In genomic region chr16:8644513-8645140, GRCh38 we compare ENCODE assay signal across 14 cellular contexts. TPM values are rescaled to one million over a fixed set of nuclear protein-coding genes. Genes with fewer than 3 reads are reported as not detected.
DNase-seq lines count a peak whose midpoint lies in the region; ATAC-seq and TF ChIP-seq lines count a peak whose summit lies in the region.
"Had no signal": no experiment of that assay in that cellular context is flagged by ENCODE, and none has a peak within 500 bp of the region (broad histone marks: within the 10 kb centered on the region; RNA-seq: fewer than 3 reads in every experiment).

No MANE protein-coding gene starts in this region.

- no peaks in the 10 kb centered on the region for H3K4me1 Mint-ChIP-seq in GM23338

- H3K79me2 ChIP-seq in GM23338 (replicated peaks; ENCODE audit: insufficient read depth) = no peaks in the 10 kb centered on the region; the same call in 1 of the 2 replicates

- no peak overlapping the region for H3K27ac Mint-ChIP-seq in GM23338

- H3K4me3 ChIP-seq in GM23338 (no peak overlapping the region), skin epidermis (no peak overlapping the region)
- H3K4me3 ChIP-seq in effector memory CD4-positive, alpha-beta T cell (ENCODE audit: insufficient read depth, low read depth, low read length, poor library complexity, severe bottlenecking) = no peak overlapping the region

- peaks cover 40% of the 10 kb centered on the region for H3K36me3 ChIP-seq in GM23338 (ENCODE audit: insufficient read depth)
- H3K36me3 ChIP-seq in effector memory CD4-positive, alpha-beta T cell (ENCODE audit: control insufficient read depth, insufficient read depth, low read length) = peaks cover 43% of the 10 kb centered on the region

- no peak overlapping the region for H3K4me3 Mint-ChIP-seq in GM23338

- H3K27ac ChIP-seq in GM23338 (ENCODE audit: low read depth) (no peak overlapping the region), epithelial cell of prostate (peak overlapping the region; percentile 51), skin epidermis (peak overlapping the region in 13 of 21 experiments; percentile 19 to 73 (median 55))
- H3K27ac ChIP-seq in effector memory CD4-positive, alpha-beta T cell (ENCODE audit: insufficient read depth, low read length, poor library complexity, severe bottlenecking) = no peak overlapping the region

- peaks cover 88% of the 10 kb centered on the region for H3K36me3 Mint-ChIP-seq in GM23338 (ENCODE audit: low read depth)

- no peaks in the 10 kb centered on the region for H3K4me1 ChIP-seq in GM23338 (ENCODE audit: insufficient read depth)
- peaks cover 4% of the 10 kb centered on the region for H3K4me1 ChIP-seq in effector memory CD4-positive, alpha-beta T cell (ENCODE audit: control insufficient read depth, insufficient read depth, low read length, poor library complexity, severe bottlenecking)

- H3K27me3 Mint-ChIP-seq in GM23338 (ENCODE audit: insufficient read depth, low read depth, poor library complexity) = peaks cover 5% of the 10 kb centered on the region

- H4K20me1 ChIP-seq in GM23338 (replicated peaks; ENCODE audit: insufficient read depth) = peaks cover 4% of the 10 kb centered on the region; the same call in 1 of the 2 replicates

- H3K9me2 ChIP-seq in GM23338 (ENCODE audit: insufficient read depth) = no peaks in the 10 kb centered on the region

- H3K9me3 ChIP-seq in effector memory CD4-positive, alpha-beta T cell (ENCODE audit: control insufficient read depth, low read length) = no peaks in the 10 kb centered on the region

- no peak overlapping the region for H2AFZ ChIP-seq in GM23338

- peak; percentile 56 for ATAC-seq in GM23338
- no peak for ATAC-seq in HG03442 (IDR thresholded peaks at IDR 0.05; ENCODE audit: unreplicated experiment)
- ATAC-seq: HCT116 had no signal

- H3F3A ChIP-seq in GM23338 (replicated peaks; ENCODE audit: low read depth) = no peaks in the 10 kb centered on the region

- no peaks in the 10 kb centered on the region for H3K27me3 ChIP-seq in GM23338 (ENCODE audit: insufficient read depth)
- H3K27me3 ChIP-seq in effector memory CD4-positive, alpha-beta T cell (replicated peaks; ENCODE audit: control insufficient read depth, insufficient read depth, low read length, poor library complexity, severe bottlenecking) = no peaks in the 10 kb centered on the region

- H3K9me3 Mint-ChIP-seq in GM23338 = no peaks in the 10 kb centered on the region

- no peak for TF ChIP-seq CTCF in GM23338 (conservative IDR thresholded peaks at IDR 0.05; ENCODE audit: low read depth in 2 of 2)

- H3K4me2 ChIP-seq in GM23338 = no peak overlapping the region

- DNase-seq in GM23338 (ENCODE audit: low spot score) (no peak), SKM-1 treated with dmso at 0.1 percent for 144 hours (lab: John Stamatoyannopoulos, UW; ENCODE audit: unreplicated experiment) (peak; percentile 85), epithelial cell of prostate (ENCODE audit: low read depth, low spot score) (no peak), HuH-7.5 (ENCODE audit: low spot score) (no peak), cerebellar cortex (ENCODE audit: low spot score) (no peak)
- no peak for DNase-seq in effector memory CD4-positive, alpha-beta T cell
- DNase-seq: cortex of kidney, EL, NCI-H1694, occipital lobe, SHP77 had no signal

TF ChIP-seq in GM23338, 12 proteins besides CTCF, POLR2A, EP300 and RAD21:
- no peak for TF ChIP-seq EZH2 (IDR thresholded peaks at IDR 0.05; ENCODE audit: low read depth, unreplicated experiment)
- no peak for TF ChIP-seq ETS1 (IDR thresholded peaks at IDR 0.05)
TF ChIP-seq in GM23338: peak in this region for 0.

RNA-seq across cellular contexts. Expression of gene METTL22, which starts 23.1 kb away (rescaled TPM):
- total RNA-seq in GM23338 (2014; rRNA removed; shearing (Covaris generic)) = 44.6 and 51.8 TPM in 2 replicates
- polyA plus RNA-seq in GM23338 (2016; fragmentation: Nextera tagmentation; extraction: Ambion mirVana) = 44.8 and 51.4 TPM in 2 replicates

RNA-seq across cellular contexts. Expression of gene ABAT, which starts 29.8 kb away (rescaled TPM):
- 3.8 and 8.8 TPM in 2 replicates for total RNA-seq in GM23338 (2014; rRNA removed; shearing (Covaris generic))
- polyA plus RNA-seq in GM23338 (2016; fragmentation: Nextera tagmentation; extraction: Ambion mirVana) = 4.4 TPM in 2 replicates

RNA-seq across cellular contexts. Expression of gene TMEM114, which starts 54.3 kb away (rescaled TPM):
- 0.52 TPM in 1 of 2 replicates, not detected in the other for total RNA-seq in GM23338 (2014; rRNA removed; shearing (Covaris generic))
- 0.47 and 0.77 TPM in 2 replicates for polyA plus RNA-seq in GM23338 (2016; fragmentation: Nextera tagmentation; extraction: Ambion mirVana)
- total RNA-seq: occipital lobe had no signal

Comparison
In these comparisons a context has a peak if more than half of its experiments do, and no peak if none do; other contexts are left out.
1. H3K27ac ChIP-seq: peak in epithelial cell of prostate (single experiment) and skin epidermis (13 of 21); none in GM23338 (single experiment) and effector memory CD4-positive, alpha-beta T cell (single experiment).